ENCODE assay signal across 21 cellular contexts in genomic region chr9:133962341-133962740, GRCh38. TPM values are rescaled to one million over a fixed set of nuclear protein-coding genes. Genes with fewer than 3 reads are reported as not detected.
DNase-seq lines count a peak whose midpoint lies in the region; ATAC-seq and TF ChIP-seq lines count a peak whose summit lies in the region.
"Had no signal": no experiment of that assay in that cellular context is flagged by ENCODE, and none has a peak within 500 bp of the region (broad histone marks: within the 10 kb centered on the region; RNA-seq: fewer than 3 reads in every experiment).

No MANE protein-coding gene starts in this region.

- H3K27ac ChIP-seq in heart left ventricle (no peak overlapping the region), Karpas-422 (ENCODE audit: low read length) (peak overlapping the region; percentile 81)

- intact Hi-C loops in heart left ventricle (cut with DNase I) = no loop called here
- intact Hi-C loops in cardiac septum (cut with DNase I) = no loop called here

- DNase-seq in heart left ventricle (peak in 3 of 5 donors; percentile 10 to 37 (median 12)), cardiac septum (ENCODE audit: low spot score) (no peak), Karpas-422 (no peak), glutamatergic neuron (no peak), activated T-cell treated with anti-CD3 and anti-CD28 coated beads for 4 hours (no peak), NCI-H1436 (lab: John Stamatoyannopoulos, UW) (no peak)
- no peak for DNase-seq in activated CD4-positive, alpha-beta T cell treated with anti-CD3 and anti-CD28 coated beads, Interleukin-2, amount 10 ng/mL, durations not matched to agents 7 days and 5 days
- DNase-seq: 8988T; Caco-2; CD4-positive, alpha-beta T cell; GDM1; GOT3; KG1; MV-4-11; NCI-H187 treated with DMSO at 0.1 percent for 48 hours; NCI-H226; NCI-H524 treated with DMSO at 0.1 percent for 48 hours; SHP77 treated with DMSO at 0.1 percent for 48 hours; SK-N-SH had no signal

- TF ChIP-seq CTCF in heart left ventricle (IDR thresholded peaks at IDR 0.05) = no peak
- no peak for TF ChIP-seq CTCF in glutamatergic neuron (IDR thresholded peaks at IDR 0.05; ENCODE audit: partially characterized antibody, unreplicated experiment)

- CTCF ChIA-PET in activated CD4-positive, alpha-beta T cell treated with anti-CD3 and anti-CD28 coated beads, Interleukin-2, amount 10 ng/mL, durations not matched to agents 7 days and 5 days (lab: Charles Lee) = interaction anchor here (1.4 kb wide), 1 partner anchor 11 kb away, joined by 3 read pairs; no protein-coding TSS in a partner anchor

- H3K4me1 ChIP-seq in heart left ventricle (peaks cover 0 to 39% (median 15%) of the 10 kb centered on the region in 12 donors), Karpas-422 (ENCODE audit: low read length) (peaks cover 49% of the 10 kb centered on the region)

- H3K4me1 Mint-ChIP-seq in glutamatergic neuron (ENCODE audit: low read depth, unreplicated experiment) = peaks cover 40% of the 10 kb centered on the region
- H3K4me1 Mint-ChIP-seq in stimulated activated memory B cell treated with anti-CD40 and anti-IgM and Interleukin-4, amounts not matched to agents 10 μg/mL and 1 μg/mL and 100 μg/mL, for 72 hours = peaks cover 71% of the 10 kb centered on the region
- no peaks in the 10 kb centered on the region for H3K4me1 Mint-ChIP-seq in activated CD4-positive, alpha-beta T cell treated with anti-CD3 and anti-CD28 coated beads, Interleukin-2, amount 10 ng/mL, durations not matched to agents 7 days and 5 days

- H3K4me3 Mint-ChIP-seq in glutamatergic neuron (ENCODE audit: unreplicated experiment) = peak overlapping the region; percentile 75
- peak overlapping the region; percentile 67 for H3K4me3 Mint-ChIP-seq in stimulated activated memory B cell treated with anti-CD40 and anti-IgM and Interleukin-4, amounts not matched to agents 10 μg/mL and 1 μg/mL and 100 μg/mL, for 72 hours
- H3K4me3 Mint-ChIP-seq in activated CD4-positive, alpha-beta T cell treated with anti-CD3 and anti-CD28 coated beads, Interleukin-2, amount 10 ng/mL, durations not matched to agents 7 days and 5 days = no peak overlapping the region
- H3K4me3 Mint-ChIP-seq: CD4-positive, alpha-beta T cell had no signal

- H3K9me3 ChIP-seq in heart left ventricle (peaks cover 0 to 21% (median 3%) of the 10 kb centered on the region in 12 donors), Karpas-422 (ENCODE audit: low read length) (peaks cover 4% of the 10 kb centered on the region; the same call in 1 of the 2 replicates)

- H3K27me3 ChIP-seq in heart left ventricle (no peaks in the 10 kb centered on the region), Karpas-422 (ENCODE audit: low read length) (no peaks in the 10 kb centered on the region)

- H3K4me2 ChIP-seq in Karpas-422 (ENCODE audit: low read depth, low read length, poor library complexity, severe bottlenecking) = peak overlapping the region; percentile 73
- H3K4me2 ChIP-seq: SK-N-SH had no signal

- H3K9me2 ChIP-seq in Karpas-422 (replicated peaks; ENCODE audit: insufficient read depth, low read length) = no peaks in the 10 kb centered on the region
- H3K9me2 ChIP-seq: SK-N-SH had no signal

- H3K4me3 ChIP-seq in heart left ventricle = no peak overlapping the region
- peak overlapping the region; percentile 55; the same call in 1 of the 2 replicates for H3K4me3 ChIP-seq in Karpas-422 (ENCODE audit: low read length)

- H3K27me3 Mint-ChIP-seq in glutamatergic neuron (ENCODE audit: unreplicated experiment) = peaks cover 13% of the 10 kb centered on the region
- H3K27me3 Mint-ChIP-seq in stimulated activated memory B cell treated with anti-CD40 and anti-IgM and Interleukin-4, amounts not matched to agents 10 μg/mL and 1 μg/mL and 100 μg/mL, for 72 hours = no peaks in the 10 kb centered on the region
- H3K27me3 Mint-ChIP-seq in activated CD4-positive, alpha-beta T cell treated with anti-CD3 and anti-CD28 coated beads, Interleukin-2, amount 10 ng/mL, durations not matched to agents 7 days and 5 days = no peaks in the 10 kb centered on the region

- ATAC-seq in heart left ventricle = no peak
- no peak for ATAC-seq in stimulated activated memory B cell treated with anti-CD40 and anti-IgM and Interleukin-4, amounts not matched to agents 10 μg/mL and 1 μg/mL and 100 μg/mL, for 72 hours
- ATAC-seq: Panc1 had no signal

- H3K27ac Mint-ChIP-seq in glutamatergic neuron (ENCODE audit: unreplicated experiment) = no peak overlapping the region
- H3K27ac Mint-ChIP-seq in stimulated activated memory B cell treated with anti-CD40 and anti-IgM and Interleukin-4, amounts not matched to agents 10 μg/mL and 1 μg/mL and 100 μg/mL, for 72 hours = peak overlapping the region; percentile 79
- H3K27ac Mint-ChIP-seq in activated CD4-positive, alpha-beta T cell treated with anti-CD3 and anti-CD28 coated beads, Interleukin-2, amount 10 ng/mL, durations not matched to agents 7 days and 5 days = no peak overlapping the region
- H3K27ac Mint-ChIP-seq: CD4-positive, alpha-beta T cell had no signal

- H3K79me2 ChIP-seq in Karpas-422 (ENCODE audit: low read length) = no peaks in the 10 kb centered on the region

- H3K36me3 ChIP-seq in heart left ventricle = no peaks in the 10 kb centered on the region
- no peaks in the 10 kb centered on the region for H3K36me3 ChIP-seq in Karpas-422 (ENCODE audit: insufficient read depth, low read length)

- 82 to 87% (median 86%) methylated on average over 7 of the region's 7 CpGs for WGBS in heart left ventricle, 4 donors

- H3K9ac ChIP-seq in Karpas-422 (ENCODE audit: low read length) = peak overlapping the region; percentile 68
- H3K9ac ChIP-seq: SK-N-SH had no signal

- POLR2A ChIA-PET in activated CD4-positive, alpha-beta T cell treated with anti-CD3 and anti-CD28 coated beads, Interleukin-2, amount 10 ng/mL, durations not matched to agents 7 days and 5 days (lab: Charles Lee) = no interaction called here

- peaks cover 26% of the 10 kb centered on the region for H3K9me3 Mint-ChIP-seq in glutamatergic neuron (ENCODE audit: unreplicated experiment)
- H3K9me3 Mint-ChIP-seq in stimulated activated memory B cell treated with anti-CD40 and anti-IgM and Interleukin-4, amounts not matched to agents 10 μg/mL and 1 μg/mL and 100 μg/mL, for 72 hours = peaks cover 3% of the 10 kb centered on the region
- peaks cover 8% of the 10 kb centered on the region for H3K9me3 Mint-ChIP-seq in activated CD4-positive, alpha-beta T cell treated with anti-CD3 and anti-CD28 coated beads, Interleukin-2, amount 10 ng/mL, durations not matched to agents 7 days and 5 days

- H3K36me3 Mint-ChIP-seq in glutamatergic neuron (ENCODE audit: unreplicated experiment) = peaks cover 11% of the 10 kb centered on the region
- H3K36me3 Mint-ChIP-seq in stimulated activated memory B cell treated with anti-CD40 and anti-IgM and Interleukin-4, amounts not matched to agents 10 μg/mL and 1 μg/mL and 100 μg/mL, for 72 hours = peaks cover 18% of the 10 kb centered on the region
- no peaks in the 10 kb centered on the region for H3K36me3 Mint-ChIP-seq in activated CD4-positive, alpha-beta T cell treated with anti-CD3 and anti-CD28 coated beads, Interleukin-2, amount 10 ng/mL, durations not matched to agents 7 days and 5 days (ENCODE audit: low read depth)

- TF ChIP-seq POLR2A in heart left ventricle (IDR thresholded peaks at IDR 0.05) = no peak

- H2AFZ ChIP-seq in Karpas-422 (ENCODE audit: low read length) = no peak overlapping the region

- H4K20me1 ChIP-seq in Karpas-422 (ENCODE audit: insufficient read depth, low read depth, low read length) = no peaks in the 10 kb centered on the region; the same call in 1 of the 2 replicates

RNA-seq across cellular contexts. Expression of gene VAV2, which starts 29.8 kb away (rescaled TPM):
- 1 to 10 TPM; 3.4 to 9.9 (median 5.3) TPM for total RNA-seq in heart left ventricle
- 1 to 10 TPM; 3.3 to 6.5 TPM for polyA plus RNA-seq in heart left ventricle
- total RNA-seq in cardiac septum = 8.1 TPM
- 3.5 and 9.6 TPM in 2 replicates for total RNA-seq in Karpas-422 (2014; rRNA removed; shearing (Covaris generic); ENCODE audit: low replicate concordance)
- 270 TPM for total RNA-seq in glutamatergic neuron (ENCODE audit: unreplicated experiment)
- 1 to 10 TPM; 6.2 TPM for total RNA-seq in activated CD4-positive, alpha-beta T cell treated with anti-CD3 and anti-CD28 coated beads, Interleukin-2, amount 10 ng/mL, durations not matched to agents 7 days and 5 days

Comparison
In these comparisons a context has a peak if more than half of its experiments do, and no peak if none do; other contexts are left out.
1. DNase-seq: peak in heart left ventricle (3 of 5); none in cardiac septum (single experiment), Karpas-422 (single experiment), glutamatergic neuron (single experiment), activated T-cell treated with anti-CD3 and anti-CD28 coated beads for 4 hours (single experiment), activated CD4-positive, alpha-beta T cell treated with anti-CD3 and anti-CD28 coated beads, Interleukin-2, amount 10 ng/mL, durations not matched to agents 7 days and 5 days (single experiment) and NCI-H1436 (single experiment).
2. RNA of gene VAV2, which starts 29.8 kb away (total RNA-seq): 270 TPM in glutamatergic neuron (single experiment); 8.1 TPM in cardiac septum (single experiment), 6.2 TPM in activated CD4-positive, alpha-beta T cell treated with anti-CD3 and anti-CD28 coated beads, Interleukin-2, amount 10 ng/mL, durations not matched to agents 7 days and 5 days, 3.4 to 9.9 TPM in heart left ventricle and 3.5 to 9.6 TPM in Karpas-422; every median in the first group is over 10 times any median in the second.